Comparison of ENCODE assay signal across 15 cellular contexts in the genomic region with DNA sequence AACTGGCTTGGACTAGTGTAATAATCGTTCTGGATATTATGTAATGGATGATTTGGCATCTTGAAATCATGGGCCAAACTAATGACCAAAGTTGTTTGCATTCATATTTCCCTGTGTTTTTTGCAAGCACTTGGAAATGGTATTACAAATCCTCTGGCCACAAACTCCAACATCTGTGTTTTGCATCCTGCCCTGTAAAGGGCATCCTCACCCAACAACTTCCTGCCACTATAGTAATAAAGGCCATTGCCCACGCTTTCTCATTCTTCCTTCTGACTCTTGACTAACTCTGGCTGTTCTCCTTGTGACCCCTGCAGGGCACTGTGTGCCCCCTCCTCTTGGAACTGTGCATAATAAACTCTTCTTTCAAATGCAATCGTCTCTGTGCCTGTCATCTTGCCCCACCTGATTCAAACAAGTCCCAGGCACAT. TPM values are rescaled to one million over a fixed set of nuclear protein-coding genes. Genes with fewer than 3 reads are reported as not detected.
DNase-seq lines count a peak whose midpoint lies in the region; ATAC-seq and TF ChIP-seq lines count a peak whose summit lies in the region.
"Had no signal": no experiment of that assay in that cellular context is flagged by ENCODE, and none has a peak within 500 bp of the region (broad histone marks: within the 10 kb centered on the region; RNA-seq: fewer than 3 reads in every experiment).

No MANE protein-coding gene starts in this region.

- H3K79me2 ChIP-seq in fibroblast of lung (ENCODE audit: control insufficient read depth, insufficient read depth, low read length) = no peaks in the 10 kb centered on the region

- H2AFZ ChIP-seq in fibroblast of lung (ENCODE audit: low read length) = no peak overlapping the region

- H3K36me3 Mint-ChIP-seq in activated CD4-positive, alpha-beta memory T cell treated with anti-CD3 and anti-CD28 coated beads for 36 hours = no peaks in the 10 kb centered on the region
- H3K36me3 Mint-ChIP-seq in activated CD4-positive, alpha-beta memory T cell treated with anti-CD3 and anti-CD28 coated beads, Interleukin-2, amount 10 ng/mL, durations not matched to agents 7 days and 5 days (ENCODE audit: low read depth) = no peaks in the 10 kb centered on the region
- no peaks in the 10 kb centered on the region for H3K36me3 Mint-ChIP-seq in stimulated activated effector memory CD8-positive, alpha-beta T cell treated with anti-CD3 and anti-CD28 coated beads, Interleukin-12 subunit alpha, Interleukin-12 subunit beta, amount 100 ng/mL, for 72 hours

- no peaks in the 10 kb centered on the region for H3K9me3 Mint-ChIP-seq in activated CD4-positive, alpha-beta memory T cell treated with anti-CD3 and anti-CD28 coated beads for 36 hours
- no peaks in the 10 kb centered on the region for H3K9me3 Mint-ChIP-seq in activated CD4-positive, alpha-beta memory T cell treated with anti-CD3 and anti-CD28 coated beads, Interleukin-2, amount 10 ng/mL, durations not matched to agents 7 days and 5 days
- H3K9me3 Mint-ChIP-seq in stimulated activated effector memory CD8-positive, alpha-beta T cell treated with anti-CD3 and anti-CD28 coated beads, Interleukin-12 subunit alpha, Interleukin-12 subunit beta, amount 100 ng/mL, for 72 hours = no peaks in the 10 kb centered on the region
- H3K9me3 Mint-ChIP-seq: activated naive CD4-positive, alpha-beta T cell treated with anti-CD3 and anti-CD28 coated beads, Interleukin-2, amount 50 U/mL, for 24 hours had no signal

- H3K4me2 ChIP-seq in fibroblast of lung (ENCODE audit: extremely low read depth, insufficient read depth, low read length) = no peak overlapping the region
- H3K4me2 ChIP-seq: KMS-11 had no signal

- H3K9ac ChIP-seq in fibroblast of lung (ENCODE audit: insufficient read depth, low read length) = no peak overlapping the region
- H3K9ac ChIP-seq: KMS-11 had no signal

- no peaks in the 10 kb centered on the region for H3K27me3 ChIP-seq in fibroblast of lung (ENCODE audit: control insufficient read depth, insufficient read depth, low read length)
- H3K27me3 ChIP-seq: heart left ventricle had no signal

- H3K4me1 Mint-ChIP-seq in activated CD4-positive, alpha-beta memory T cell treated with anti-CD3 and anti-CD28 coated beads for 36 hours (ENCODE audit: low read depth) = peaks cover 3% of the 10 kb centered on the region
- H3K4me1 Mint-ChIP-seq in activated CD4-positive, alpha-beta memory T cell treated with anti-CD3 and anti-CD28 coated beads, Interleukin-2, amount 10 ng/mL, durations not matched to agents 7 days and 5 days = peaks cover 7% of the 10 kb centered on the region
- peaks cover 17% of the 10 kb centered on the region for H3K4me1 Mint-ChIP-seq in stimulated activated effector memory CD8-positive, alpha-beta T cell treated with anti-CD3 and anti-CD28 coated beads, Interleukin-12 subunit alpha, Interleukin-12 subunit beta, amount 100 ng/mL, for 72 hours
- H3K4me1 Mint-ChIP-seq: activated naive CD4-positive, alpha-beta T cell treated with anti-CD3 and anti-CD28 coated beads, Interleukin-2, amount 50 U/mL, for 24 hours had no signal

- ATAC-seq in stimulated activated effector memory CD8-positive, alpha-beta T cell treated with anti-CD3 and anti-CD28 coated beads, Interleukin-12 subunit alpha, Interleukin-12 subunit beta, amount 100 ng/mL, for 72 hours = peak; percentile 73
- no peak for ATAC-seq in HG03378 (IDR thresholded peaks at IDR 0.05; ENCODE audit: unreplicated experiment)
- ATAC-seq: heart left ventricle had no signal

- POLR2A ChIA-PET in activated CD4-positive, alpha-beta memory T cell treated with anti-CD3 and anti-CD28 coated beads for 36 hours (lab: Charles Lee) = no interaction called here
- POLR2A ChIA-PET in activated CD4-positive, alpha-beta memory T cell treated with anti-CD3 and anti-CD28 coated beads, Interleukin-2, amount 10 ng/mL, durations not matched to agents 7 days and 5 days (lab: Charles Lee) = no interaction called here

- no peaks in the 10 kb centered on the region for H3K9me3 ChIP-seq in fibroblast of lung (ENCODE audit: control insufficient read depth, insufficient read depth, low read depth, low read length)
- H3K9me3 ChIP-seq: heart left ventricle had no signal

- H3K4me1 ChIP-seq in fibroblast of lung (ENCODE audit: control insufficient read depth, extremely low read depth, insufficient read depth, low read length) = no peaks in the 10 kb centered on the region

- H3K27me3 Mint-ChIP-seq in activated CD4-positive, alpha-beta memory T cell treated with anti-CD3 and anti-CD28 coated beads for 36 hours = peaks cover 18% of the 10 kb centered on the region
- peaks cover 11% of the 10 kb centered on the region for H3K27me3 Mint-ChIP-seq in activated CD4-positive, alpha-beta memory T cell treated with anti-CD3 and anti-CD28 coated beads, Interleukin-2, amount 10 ng/mL, durations not matched to agents 7 days and 5 days

- no peak overlapping the region for H3K4me3 Mint-ChIP-seq in activated CD4-positive, alpha-beta memory T cell treated with anti-CD3 and anti-CD28 coated beads for 36 hours
- no peak overlapping the region for H3K4me3 Mint-ChIP-seq in activated CD4-positive, alpha-beta memory T cell treated with anti-CD3 and anti-CD28 coated beads, Interleukin-2, amount 10 ng/mL, durations not matched to agents 7 days and 5 days
- no peak overlapping the region for H3K4me3 Mint-ChIP-seq in stimulated activated effector memory CD8-positive, alpha-beta T cell treated with anti-CD3 and anti-CD28 coated beads, Interleukin-12 subunit alpha, Interleukin-12 subunit beta, amount 100 ng/mL, for 72 hours
- H3K4me3 Mint-ChIP-seq: activated naive CD4-positive, alpha-beta T cell treated with anti-CD3 and anti-CD28 coated beads, Interleukin-2, amount 50 U/mL, for 24 hours had no signal

- no peaks in the 10 kb centered on the region for H3K36me3 ChIP-seq in fibroblast of lung (ENCODE audit: control insufficient read depth, insufficient read depth, low read length)
- H3K36me3 ChIP-seq: heart left ventricle had no signal

- no peak overlapping the region for H3K27ac Mint-ChIP-seq in activated CD4-positive, alpha-beta memory T cell treated with anti-CD3 and anti-CD28 coated beads for 36 hours
- no peak overlapping the region for H3K27ac Mint-ChIP-seq in activated CD4-positive, alpha-beta memory T cell treated with anti-CD3 and anti-CD28 coated beads, Interleukin-2, amount 10 ng/mL, durations not matched to agents 7 days and 5 days
- no peak overlapping the region for H3K27ac Mint-ChIP-seq in stimulated activated effector memory CD8-positive, alpha-beta T cell treated with anti-CD3 and anti-CD28 coated beads, Interleukin-12 subunit alpha, Interleukin-12 subunit beta, amount 100 ng/mL, for 72 hours
- H3K27ac Mint-ChIP-seq: activated naive CD4-positive, alpha-beta T cell treated with anti-CD3 and anti-CD28 coated beads, Interleukin-2, amount 50 U/mL, for 24 hours had no signal

- intact Hi-C loops in activated CD4-positive, alpha-beta memory T cell treated with anti-CD3 and anti-CD28 coated beads for 36 hours (cut with micrococcal nuclease) = loop anchor here (2.0 kb wide), 1 partner anchor 32 kb away; no protein-coding TSS in a partner anchor

- no peak overlapping the region for H3K27ac ChIP-seq in fibroblast of lung (ENCODE audit: insufficient read depth, low read length)
- H3K27ac ChIP-seq: heart left ventricle, KMS-11 had no signal

- peak; percentile 17 for DNase-seq in activated CD4-positive, alpha-beta memory T cell treated with anti-CD3 and anti-CD28 coated beads for 36 hours
- DNase-seq in activated CD4-positive, alpha-beta memory T cell treated with anti-CD3 and anti-CD28 coated beads, Interleukin-2, amount 10 ng/mL, durations not matched to agents 7 days and 5 days = no peak
- DNase-seq in RPMI7951 (ENCODE audit: low read depth) (peak; percentile 71), fibroblast of lung (ENCODE audit: low read depth in 2 of 2) (peak; percentile 53 to 58), HuH-7.5 (ENCODE audit: low spot score) (no peak)
- DNase-seq in stimulated activated effector memory CD8-positive, alpha-beta T cell treated with anti-CD3 and anti-CD28 coated beads, Interleukin-12 subunit alpha, Interleukin-12 subunit beta, amount 100 ng/mL, for 72 hours (ENCODE audit: low spot score in 2 of 2) = no peak
- DNase-seq in stimulated activated CD4-positive, alpha-beta T cell treated with anti-CD3 and anti-CD28 coated beads, Interleukin-2, amount 100 ng/mL, for 48 hours = no peak
- DNase-seq: activated CD4-positive, alpha-beta T cell treated with anti-CD3 and anti-CD28 coated beads for 4 hours; DND-41; heart left ventricle; NCI-H1930; nucleus accumbens had no signal

- H4K20me1 ChIP-seq in fibroblast of lung (ENCODE audit: control insufficient read depth, extremely low read depth, insufficient read depth, low read length) = no peaks in the 10 kb centered on the region

- no peak for TF ChIP-seq CTCF in fibroblast of lung (conservative IDR thresholded peaks at IDR 0.05 in 1 of 2, IDR thresholded peaks at IDR 0.05 in 1 of 2; ENCODE audit: low read depth in 1 of 2, low read length in 2 of 2)

- CTCF ChIA-PET in activated CD4-positive, alpha-beta memory T cell treated with anti-CD3 and anti-CD28 coated beads for 36 hours (lab: Charles Lee) = no interaction called here
- CTCF ChIA-PET in activated CD4-positive, alpha-beta memory T cell treated with anti-CD3 and anti-CD28 coated beads, Interleukin-2, amount 10 ng/mL, durations not matched to agents 7 days and 5 days (lab: Charles Lee) = interaction anchor here (1.4 kb wide), 1 partner anchor 22 kb away, joined by 3 read pairs; no protein-coding TSS in a partner anchor

- H3K4me3 ChIP-seq in fibroblast of lung (replicated peaks in 1 of 4; ENCODE audit: control extremely low read depth in 1 of 4, insufficient read depth in 1 of 4, low read depth in 3 of 4, low read length in 4 of 4) = no peak overlapping the region
- H3K4me3 ChIP-seq: heart left ventricle had no signal

RNA-seq across cellular contexts. Expression of gene PSMD6, which starts 25.4 kb away (rescaled TPM):
- 100 to 1,000 TPM; 104 to 109 TPM for total RNA-seq in activated CD4-positive, alpha-beta memory T cell treated with anti-CD3 and anti-CD28 coated beads for 36 hours
- total RNA-seq in activated CD4-positive, alpha-beta memory T cell treated with anti-CD3 and anti-CD28 coated beads, Interleukin-2, amount 10 ng/mL, durations not matched to agents 7 days and 5 days = 10 to 100 TPM; 82.1 to 82.9 TPM
- 174 and 175 TPM in 2 replicates for total RNA-seq in RPMI7951 (2014; rRNA removed; shearing (Covaris generic))
- total RNA-seq in fibroblast of lung = 71.7 and 79.1 TPM in 2 replicates
- 89.0 and 108 TPM in 2 replicates for polyA plus RNA-seq in fibroblast of lung
- polyA plus RNA-seq in fibroblast of lung (2012) = 80.2 and 108 TPM in 2 replicates
- polyA minus RNA-seq in fibroblast of lung (ENCODE audit: low replicate concordance) = 5.8 and 7.4 TPM in 2 replicates

Comparison
In these comparisons a context has a peak if more than half of its experiments do, and no peak if none do; other contexts are left out.
1. DNase-seq: peak in activated CD4-positive, alpha-beta memory T cell treated with anti-CD3 and anti-CD28 coated beads for 36 hours (single experiment), RPMI7951 (single experiment) and fibroblast of lung (2 of 2); none in activated CD4-positive, alpha-beta memory T cell treated with anti-CD3 and anti-CD28 coated beads, Interleukin-2, amount 10 ng/mL, durations not matched to agents 7 days and 5 days (single experiment), stimulated activated effector memory CD8-positive, alpha-beta T cell treated with anti-CD3 and anti-CD28 coated beads, Interleukin-12 subunit alpha, Interleukin-12 subunit beta, amount 100 ng/mL, for 72 hours (0 of 2), HuH-7.5 (single experiment) and stimulated activated CD4-positive, alpha-beta T cell treated with anti-CD3 and anti-CD28 coated beads, Interleukin-2, amount 100 ng/mL, for 48 hours (0 of 2).